ENCODE assay signal across 4 cellular contexts in the genomic region with DNA sequence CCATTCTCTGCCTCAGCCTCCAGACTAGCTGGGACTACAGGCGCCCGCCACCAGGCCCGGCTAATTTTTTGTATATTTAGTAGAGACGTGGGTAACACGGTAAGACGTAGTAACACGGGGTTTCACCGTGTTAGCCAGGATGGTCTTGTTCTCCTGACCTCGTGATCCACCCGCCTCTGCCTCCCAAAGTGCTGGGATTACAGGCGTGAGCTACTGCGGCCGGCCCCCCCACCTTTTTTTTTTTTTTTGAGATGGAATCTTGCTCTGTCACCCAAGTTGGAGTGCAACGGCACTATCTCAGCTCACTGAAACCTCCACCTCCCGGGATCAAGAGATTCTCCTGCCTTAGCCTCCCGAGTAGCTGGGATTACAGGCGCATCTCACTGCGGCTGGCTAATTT. TPM values are rescaled to one million over a fixed set of nuclear protein-coding genes. Genes with fewer than 3 reads are reported as not detected.
"Had no signal": no experiment of that assay in that cellular context is flagged by ENCODE, and none has a peak within 500 bp of the region (broad histone marks: within the 10 kb centered on the region; RNA-seq: fewer than 3 reads in every experiment).

No MANE protein-coding gene starts in this region.

RNA-seq across cellular contexts. Expression of gene CBLC, which starts 5.5 kb away (rescaled TPM):
- total RNA-seq: M059J, Right ventricle myocardium superior, SJSA1 had no signal
- polyA plus RNA-seq: SK-N-SH had no signal
